In genomic region chr2:53403836-53404413, GRCh38 we compare ENCODE assay signal across 9 cellular contexts.
DNase-seq lines count a peak whose midpoint lies in the region; ATAC-seq, FAIRE-seq and TF ChIP-seq lines count a peak whose summit lies in the region.
"Had no signal": no experiment of that assay in that cellular context is flagged by ENCODE, and none has a peak within 500 bp of the region (broad histone marks: within the 10 kb centered on the region; RNA-seq: fewer than 3 reads in every experiment).

No MANE protein-coding gene starts in this region.

- CTCF ChIA-PET in RWPE1 (lab: Yijun Ruan, JAX) = no interaction called here

- H3K4me3 ChIP-seq in keratinocyte (ENCODE audit: control insufficient read depth in 2 of 3, extremely low read depth in 1 of 3, insufficient read depth in 2 of 3, low read depth in 1 of 3, low read length in 3 of 3) = no peak overlapping the region

- peaks cover 2% of the 10 kb centered on the region for H3K9me3 ChIP-seq in keratinocyte (ENCODE audit: control insufficient read depth, low read depth, low read length)

- dilution Hi-C loops in keratinocyte (cut with MboI; ENCODE audit: extremely low pct_ligation_motif_present, low sequenced_read_pairs) = no loop called here

- H3K9me1 ChIP-seq in keratinocyte (ENCODE audit: control insufficient read depth, extremely low read depth, insufficient read depth, low read length) = no peaks in the 10 kb centered on the region

- H3K36me3 ChIP-seq in keratinocyte (ENCODE audit: control insufficient read depth in 2 of 2, extremely low read depth in 1 of 2, insufficient read depth in 2 of 2, low read length in 2 of 2) = no peaks in the 10 kb centered on the region

- H3K27ac ChIP-seq in RWPE1 (peak overlapping the region; percentile 78), keratinocyte (ENCODE audit: control insufficient read depth, insufficient read depth, low read length) (peak overlapping the region; percentile 84)

- no peaks in the 10 kb centered on the region for H3K27me3 ChIP-seq in keratinocyte (ENCODE audit: control insufficient read depth, extremely low read depth, insufficient read depth, low read length)

- POLR2A ChIA-PET in RWPE1 (lab: Yijun Ruan, JAX; ENCODE audit: low non-redundant PET) = no interaction called here

- ATAC-seq in GM18511 (IDR thresholded peaks at IDR 0.05; ENCODE audit: unreplicated experiment) (peak; percentile 82), HG02852 (IDR thresholded peaks at IDR 0.05; ENCODE audit: unreplicated experiment) (peak; percentile 81), HG02642 (IDR thresholded peaks at IDR 0.05; ENCODE audit: poor library complexity, unreplicated experiment) (no peak), HG02970 (IDR thresholded peaks at IDR 0.05; ENCODE audit: low FRiP score, unreplicated experiment) (no peak)

- peaks cover 46% of the 10 kb centered on the region for H3K4me1 ChIP-seq in keratinocyte (ENCODE audit: control insufficient read depth, extremely low read depth, insufficient read depth, low read length)

- peak overlapping the region; percentile 33 for H3K9ac ChIP-seq in keratinocyte (ENCODE audit: control insufficient read depth, extremely low read depth, insufficient read depth, low read length)

- H2AFZ ChIP-seq in keratinocyte (ENCODE audit: control insufficient read depth, low read length) = peak overlapping the region; percentile 50

- no peaks in the 10 kb centered on the region for H3K79me2 ChIP-seq in keratinocyte (ENCODE audit: control insufficient read depth, insufficient read depth, low read length)

- TF ChIP-seq CTCF in RWPE1 (conservative IDR thresholded peaks at IDR 0.05; ENCODE audit: low read depth) (no peak), keratinocyte (optimal IDR thresholded peaks at IDR 0.05 in 1 of 3, IDR thresholded peaks at IDR 0.05 in 1 of 3, conservative IDR thresholded peaks at IDR 0.05 in 1 of 3; ENCODE audit: extremely low read depth in 1 of 3, insufficient read depth in 2 of 3, low read length in 3 of 3) (no peak)

- no peaks in the 10 kb centered on the region for H4K20me1 ChIP-seq in keratinocyte (ENCODE audit: control insufficient read depth, extremely low read depth, insufficient read depth, low read length)

- DNase-seq in RWPE1 (ENCODE audit: low spot score) (peak; percentile 65), keratinocyte (ENCODE audit: low read depth, low spot score) (no peak), HuH-7.5 (ENCODE audit: low spot score) (no peak), NCI-H748 treated with DMSO at 0.1 percent for 48 hours (lab: John Stamatoyannopoulos, UW) (no peak)
- DNase-seq: activated T-cell treated with anti-CD3 and anti-CD28 coated beads, Interleukin-2, amount 50 U/mL, for 48 hours had no signal

- H3K4me2 ChIP-seq in keratinocyte (ENCODE audit: control insufficient read depth, extremely low read depth, insufficient read depth, low read depth, low read length) = peak overlapping the region; percentile 45

- peak; percentile 89 for FAIRE-seq in keratinocyte (lab: Jason Lieb, UNC)

Comparison
In these comparisons a context has a peak if more than half of its experiments do, and no peak if none do; other contexts are left out.
1. ATAC-seq: peak in GM18511 (single experiment) and HG02852 (single experiment); none in HG02642 (single experiment) and HG02970 (single experiment).